1 cellular context compared by ENCODE assay signal in genomic region chr2:224875870-224876269, GRCh38.
TF ChIP-seq lines count a peak whose summit lies in the region.

No MANE protein-coding gene starts in this region.

TF ChIP-seq in H1, 55 proteins besides CTCF, POLR2A, EP300 and RAD21 (continued from another document):
- TF ChIP-seq CHD7 (IDR thresholded peaks at IDR 0.05; ENCODE audit: insufficient replicate concordance, low read length): no peak
- no peak for TF ChIP-seq KDM5A (IDR thresholded peaks at IDR 0.05; ENCODE audit: low read length)
- no peak for TF ChIP-seq EGR1 (IDR thresholded peaks at IDR 0.05; ENCODE audit: borderline replicate concordance, low read depth, low read length)
- no peak for TF ChIP-seq TAF7 (optimal IDR thresholded peaks at IDR 0.05; ENCODE audit: borderline replicate concordance, low read depth, low read length)
- no peak for TF ChIP-seq SIX5 (IDR thresholded peaks at IDR 0.05; ENCODE audit: low read depth, low read length)
- no peak for TF ChIP-seq SP1 (IDR thresholded peaks at IDR 0.05; ENCODE audit: low read depth, low read length)
- TF ChIP-seq TBP (IDR thresholded peaks at IDR 0.05; ENCODE audit: low read depth, low read length): no peak
- no peak for TF ChIP-seq FOSL1 (IDR thresholded peaks at IDR 0.05; ENCODE audit: insufficient read depth, low read depth, low read length)
- TF ChIP-seq RXRA (IDR thresholded peaks at IDR 0.05; ENCODE audit: insufficient read depth, low read depth, low read length): no peak
